In genomic region chr2:218398437-218399390, GRCh38 we compare ENCODE assay signal across 1 cellular context.
TF ChIP-seq lines count a peak whose summit lies in the region.

No MANE protein-coding gene starts in this region.

TF ChIP-seq in HepG2, 621 proteins besides CTCF, POLR2A, EP300 and RAD21 (continued from another document and continues in another):
- TF ChIP-seq, protein P1, sequence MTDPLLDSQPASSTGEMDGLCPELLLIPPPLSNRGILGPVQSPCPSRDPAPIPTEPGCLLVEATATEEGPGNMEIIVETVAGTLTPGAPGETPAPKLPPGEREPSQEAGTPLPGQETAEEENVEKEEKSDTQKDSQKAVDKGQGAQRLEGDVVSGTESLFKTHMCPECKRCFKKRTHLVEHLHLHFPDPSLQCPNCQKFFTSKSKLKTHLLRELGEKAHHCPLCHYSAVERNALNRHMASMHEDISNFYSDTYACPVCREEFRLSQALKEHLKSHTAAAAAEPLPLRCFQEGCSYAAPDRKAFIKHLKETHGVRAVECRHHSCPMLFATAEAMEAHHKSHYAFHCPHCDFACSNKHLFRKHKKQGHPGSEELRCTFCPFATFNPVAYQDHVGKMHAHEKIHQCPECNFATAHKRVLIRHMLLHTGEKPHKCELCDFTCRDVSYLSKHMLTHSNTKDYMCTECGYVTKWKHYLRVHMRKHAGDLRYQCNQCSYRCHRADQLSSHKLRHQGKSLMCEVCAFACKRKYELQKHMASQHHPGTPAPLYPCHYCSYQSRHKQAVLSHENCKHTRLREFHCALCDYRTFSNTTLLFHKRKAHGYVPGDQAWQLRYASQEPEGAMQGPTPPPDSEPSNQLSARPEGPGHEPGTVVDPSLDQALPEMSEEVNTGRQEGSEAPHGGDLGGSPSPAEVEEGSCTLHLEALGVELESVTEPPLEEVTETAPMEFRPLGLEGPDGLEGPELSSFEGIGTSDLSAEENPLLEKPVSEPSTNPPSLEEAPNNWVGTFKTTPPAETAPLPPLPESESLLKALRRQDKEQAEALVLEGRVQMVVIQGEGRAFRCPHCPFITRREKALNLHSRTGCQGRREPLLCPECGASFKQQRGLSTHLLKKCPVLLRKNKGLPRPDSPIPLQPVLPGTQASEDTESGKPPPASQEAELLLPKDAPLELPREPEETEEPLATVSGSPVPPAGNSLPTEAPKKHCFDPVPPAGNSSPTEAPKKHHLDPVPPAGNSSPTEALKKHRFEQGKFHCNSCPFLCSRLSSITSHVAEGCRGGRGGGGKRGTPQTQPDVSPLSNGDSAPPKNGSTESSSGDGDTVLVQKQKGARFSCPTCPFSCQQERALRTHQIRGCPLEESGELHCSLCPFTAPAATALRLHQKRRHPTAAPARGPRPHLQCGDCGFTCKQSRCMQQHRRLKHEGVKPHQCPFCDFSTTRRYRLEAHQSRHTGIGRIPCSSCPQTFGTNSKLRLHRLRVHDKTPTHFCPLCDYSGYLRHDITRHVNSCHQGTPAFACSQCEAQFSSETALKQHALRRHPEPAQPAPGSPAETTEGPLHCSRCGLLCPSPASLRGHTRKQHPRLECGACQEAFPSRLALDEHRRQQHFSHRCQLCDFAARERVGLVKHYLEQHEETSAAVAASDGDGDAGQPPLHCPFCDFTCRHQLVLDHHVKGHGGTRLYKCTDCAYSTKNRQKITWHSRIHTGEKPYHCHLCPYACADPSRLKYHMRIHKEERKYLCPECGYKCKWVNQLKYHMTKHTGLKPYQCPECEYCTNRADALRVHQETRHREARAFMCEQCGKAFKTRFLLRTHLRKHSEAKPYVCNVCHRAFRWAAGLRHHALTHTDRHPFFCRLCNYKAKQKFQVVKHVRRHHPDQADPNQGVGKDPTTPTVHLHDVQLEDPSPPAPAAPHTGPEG (CRISPR knock-in tag; IDR thresholded peaks at IDR 0.05): no peak; the same call in 1 of the 2 replicates
- TF ChIP-seq, protein P2, sequence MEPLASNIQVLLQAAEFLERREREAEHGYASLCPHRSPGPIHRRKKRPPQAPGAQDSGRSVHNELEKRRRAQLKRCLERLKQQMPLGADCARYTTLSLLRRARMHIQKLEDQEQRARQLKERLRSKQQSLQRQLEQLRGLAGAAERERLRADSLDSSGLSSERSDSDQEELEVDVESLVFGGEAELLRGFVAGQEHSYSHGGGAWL (CRISPR knock-in tag; IDR thresholded peaks at IDR 0.05): peak; percentile 9; the same call in 1 of the 2 replicates
- TF ChIP-seq ZBTB7A (CRISPR knock-in tag; IDR thresholded peaks at IDR 0.05) (no peak), HNF4G (IDR thresholded peaks at IDR 0.05; ENCODE audit: borderline replicate concordance, low read depth, low read length) (no peak), HNF4G (CRISPR knock-in tag; IDR thresholded peaks at IDR 0.05; ENCODE audit: borderline replicate concordance, low read depth) (no peak), EED (CRISPR knock-in tag; IDR thresholded peaks at IDR 0.05) (no peak; the same call in 1 of the 2 replicates), ZNF766 (CRISPR knock-in tag; IDR thresholded peaks at IDR 0.05; ENCODE audit: borderline replicate concordance) (no peak; the same call in 1 of the 2 replicates), ATM (IDR thresholded peaks at IDR 0.05; ENCODE audit: borderline replicate concordance) (no peak), ZNF670 (CRISPR knock-in tag; IDR thresholded peaks at IDR 0.05; ENCODE audit: borderline replicate concordance) (peak; percentile 89; the same call in 1 of the 2 replicates), LBX2 (CRISPR knock-in tag; IDR thresholded peaks at IDR 0.05; ENCODE audit: borderline replicate concordance) (no peak), ZBTB38 (CRISPR knock-in tag; IDR thresholded peaks at IDR 0.05) (no peak), LCORL (IDR thresholded peaks at IDR 0.05) (no peak), LCORL (CRISPR knock-in tag; IDR thresholded peaks at IDR 0.05) (peak; percentile 64; the same call in 1 of the 2 replicates), U2AF2 (IDR thresholded peaks at IDR 0.05; ENCODE audit: low read depth, low read length) (no peak), MTF1 (CRISPR knock-in tag; IDR thresholded peaks at IDR 0.05) (0 out of 2 replicates have a peak, but pooled peaks have one; percentile 39), ZNF263 (CRISPR knock-in tag; IDR thresholded peaks at IDR 0.05) (no peak), ZNF282 (IDR thresholded peaks at IDR 0.05; ENCODE audit: partially characterized antibody) (no peak), ZNF747 (CRISPR knock-in tag; IDR thresholded peaks at IDR 0.05; ENCODE audit: borderline replicate concordance) (no peak; the same call in 1 of the 2 replicates), SOX13 (IDR thresholded peaks at IDR 0.05) (no peak), SOX13 (CRISPR knock-in tag; conservative IDR thresholded peaks at IDR 0.05 in 1 of 2, IDR thresholded peaks at IDR 0.05 in 1 of 2) (no peak; a peak in 1 of 4 replicates), ZBTB46 (CRISPR knock-in tag; IDR thresholded peaks at IDR 0.05; ENCODE audit: borderline replicate concordance) (peak; percentile 59; the same call in 1 of the 2 replicates), ZNF34 (CRISPR knock-in tag; IDR thresholded peaks at IDR 0.05; ENCODE audit: borderline replicate concordance) (no peak; the same call in 1 of the 2 replicates), MBD4 (IDR thresholded peaks at IDR 0.05; ENCODE audit: borderline replicate concordance, low read length) (no peak), ZNF335 (CRISPR knock-in tag; IDR thresholded peaks at IDR 0.05) (no peak), MEIS2 (CRISPR knock-in tag; IDR thresholded peaks at IDR 0.05) (peak; percentile 56), ZFP37 (CRISPR knock-in tag; IDR thresholded peaks at IDR 0.05; ENCODE audit: borderline replicate concordance) (no peak), ARID2 (CRISPR knock-in tag; IDR thresholded peaks at IDR 0.05; ENCODE audit: borderline replicate concordance) (no peak), ZFYVE20 (CRISPR knock-in tag; IDR thresholded peaks at IDR 0.05; ENCODE audit: borderline replicate concordance, low read depth) (0 out of 2 replicates have a peak, but pooled peaks have one; percentile 45), ZNF598 (CRISPR knock-in tag; IDR thresholded peaks at IDR 0.05; ENCODE audit: borderline replicate concordance) (no peak), HOXA5 (CRISPR knock-in tag; IDR thresholded peaks at IDR 0.05) (peak; percentile 90; the same call in 1 of the 2 replicates), ZNF646 (CRISPR knock-in tag; IDR thresholded peaks at IDR 0.05) (no peak), RAD51 (IDR thresholded peaks at IDR 0.05; ENCODE audit: borderline replicate concordance) (no peak), SP140L (CRISPR knock-in tag; IDR thresholded peaks at IDR 0.05; ENCODE audit: borderline replicate concordance) (no peak), MZF1 (CRISPR knock-in tag; IDR thresholded peaks at IDR 0.05; ENCODE audit: borderline replicate concordance) (no peak), ZNF616 (CRISPR knock-in tag; IDR thresholded peaks at IDR 0.05; ENCODE audit: low read depth) (no peak)
- TF ChIP-seq, protein P3, sequence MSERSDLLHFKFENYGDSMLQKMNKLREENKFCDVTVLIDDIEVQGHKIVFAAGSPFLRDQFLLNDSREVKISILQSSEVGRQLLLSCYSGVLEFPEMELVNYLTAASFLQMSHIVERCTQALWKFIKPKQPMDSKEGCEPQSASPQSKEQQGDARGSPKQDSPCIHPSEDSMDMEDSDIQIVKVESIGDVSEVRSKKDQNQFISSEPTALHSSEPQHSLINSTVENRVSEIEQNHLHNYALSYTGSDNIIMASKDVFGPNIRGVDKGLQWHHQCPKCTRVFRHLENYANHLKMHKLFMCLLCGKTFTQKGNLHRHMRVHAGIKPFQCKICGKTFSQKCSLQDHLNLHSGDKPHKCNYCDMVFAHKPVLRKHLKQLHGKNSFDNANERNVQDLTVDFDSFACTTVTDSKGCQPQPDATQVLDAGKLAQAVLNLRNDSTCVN (CRISPR knock-in tag; IDR thresholded peaks at IDR 0.05; ENCODE audit: borderline replicate concordance): no peak
- TF ChIP-seq, protein P4, sequence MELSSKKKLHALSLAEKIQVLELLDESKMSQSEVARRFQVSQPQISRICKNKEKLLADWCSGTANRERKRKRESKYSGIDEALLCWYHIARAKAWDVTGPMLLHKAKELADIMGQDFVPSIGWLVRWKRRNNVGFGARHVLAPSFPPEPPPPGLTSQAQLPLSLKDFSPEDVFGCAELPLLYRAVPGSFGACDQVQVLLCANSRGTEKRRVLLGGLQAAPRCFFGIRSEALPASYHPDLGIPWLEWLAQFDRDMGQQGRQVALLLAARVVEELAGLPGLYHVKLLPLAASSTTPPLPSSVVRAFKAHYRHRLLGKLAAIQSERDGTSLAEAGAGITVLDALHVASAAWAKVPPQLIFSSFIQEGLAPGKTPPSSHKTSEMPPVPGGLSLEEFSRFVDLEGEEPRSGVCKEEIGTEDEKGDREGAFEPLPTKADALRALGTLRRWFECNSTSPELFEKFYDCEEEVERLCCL (CRISPR knock-in tag; IDR thresholded peaks at IDR 0.05; ENCODE audit: borderline replicate concordance): no peak
- TF ChIP-seq, protein P5, sequence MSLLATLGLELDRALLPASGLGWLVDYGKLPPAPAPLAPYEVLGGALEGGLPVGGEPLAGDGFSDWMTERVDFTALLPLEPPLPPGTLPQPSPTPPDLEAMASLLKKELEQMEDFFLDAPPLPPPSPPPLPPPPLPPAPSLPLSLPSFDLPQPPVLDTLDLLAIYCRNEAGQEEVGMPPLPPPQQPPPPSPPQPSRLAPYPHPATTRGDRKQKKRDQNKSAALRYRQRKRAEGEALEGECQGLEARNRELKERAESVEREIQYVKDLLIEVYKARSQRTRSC (CRISPR knock-in tag; IDR thresholded peaks at IDR 0.05; ENCODE audit: low read depth): peak; percentile 66; the same call in 1 of the 2 replicates
- TF ChIP-seq, protein P6, sequence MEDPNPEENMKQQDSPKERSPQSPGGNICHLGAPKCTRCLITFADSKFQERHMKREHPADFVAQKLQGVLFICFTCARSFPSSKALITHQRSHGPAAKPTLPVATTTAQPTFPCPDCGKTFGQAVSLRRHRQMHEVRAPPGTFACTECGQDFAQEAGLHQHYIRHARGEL (CRISPR knock-in tag; IDR thresholded peaks at IDR 0.05): 0 out of 2 replicates have a peak, but pooled peaks have one; percentile 35
- TF ChIP-seq, protein P7, sequence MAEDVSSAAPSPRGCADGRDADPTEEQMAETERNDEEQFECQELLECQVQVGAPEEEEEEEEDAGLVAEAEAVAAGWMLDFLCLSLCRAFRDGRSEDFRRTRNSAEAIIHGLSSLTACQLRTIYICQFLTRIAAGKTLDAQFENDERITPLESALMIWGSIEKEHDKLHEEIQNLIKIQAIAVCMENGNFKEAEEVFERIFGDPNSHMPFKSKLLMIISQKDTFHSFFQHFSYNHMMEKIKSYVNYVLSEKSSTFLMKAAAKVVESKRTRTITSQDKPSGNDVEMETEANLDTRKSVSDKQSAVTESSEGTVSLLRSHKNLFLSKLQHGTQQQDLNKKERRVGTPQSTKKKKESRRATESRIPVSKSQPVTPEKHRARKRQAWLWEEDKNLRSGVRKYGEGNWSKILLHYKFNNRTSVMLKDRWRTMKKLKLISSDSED (CRISPR knock-in tag; IDR thresholded peaks at IDR 0.05): peak; percentile 34; the same call in 1 of the 2 replicates
- TF ChIP-seq, protein P8, sequence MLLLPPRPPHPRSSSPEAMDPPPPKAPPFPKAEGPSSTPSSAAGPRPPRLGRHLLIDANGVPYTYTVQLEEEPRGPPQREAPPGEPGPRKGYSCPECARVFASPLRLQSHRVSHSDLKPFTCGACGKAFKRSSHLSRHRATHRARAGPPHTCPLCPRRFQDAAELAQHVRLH (CRISPR knock-in tag; IDR thresholded peaks at IDR 0.05; ENCODE audit: borderline replicate concordance, low read depth): 0 out of 2 replicates have a peak, but pooled peaks have one; percentile 7
